1 cellular context compared by ENCODE assay signal in the genomic region with DNA sequence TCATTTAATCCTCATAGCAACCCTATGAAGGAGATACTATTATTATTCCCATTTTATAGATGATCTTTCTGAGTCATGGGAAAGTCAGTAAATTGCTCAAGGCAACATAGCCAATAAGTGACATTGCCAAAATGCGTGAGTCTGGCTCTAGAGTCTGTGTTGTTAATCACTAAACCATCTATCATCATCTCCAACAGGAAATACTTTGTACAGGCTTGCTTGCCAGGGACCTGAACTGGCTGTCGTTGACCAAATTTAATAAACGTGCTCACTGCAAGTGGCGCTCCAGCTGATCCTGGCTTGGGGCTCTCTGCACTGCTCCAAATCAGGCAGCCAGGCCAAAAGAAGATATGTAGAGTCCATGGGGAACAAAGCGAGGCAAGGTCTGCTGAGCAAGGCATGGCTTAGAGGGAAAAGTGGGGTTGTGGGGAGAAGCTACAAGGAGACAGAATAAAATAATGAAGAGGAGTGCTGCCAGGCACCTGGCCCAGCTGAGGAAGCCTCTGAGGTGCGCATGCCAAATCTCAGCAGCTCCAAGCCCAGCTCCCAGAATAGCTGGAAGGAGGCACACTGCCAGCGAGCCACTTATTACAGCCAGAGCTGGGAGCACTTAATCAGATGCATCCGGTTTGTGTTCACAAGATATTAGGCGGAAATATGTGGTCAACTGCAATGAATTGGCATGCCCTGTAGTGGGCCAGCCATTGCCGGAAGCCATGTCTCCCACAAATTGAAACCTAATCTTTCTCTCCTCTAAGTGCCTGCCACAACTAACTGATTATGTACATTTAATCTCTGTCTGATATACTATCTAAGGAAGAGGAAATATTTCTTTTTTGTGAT.
TF ChIP-seq lines count a peak whose summit lies in the region.

No MANE protein-coding gene starts in this region.

TF ChIP-seq in IMR-90, 13 proteins besides CTCF, POLR2A, EP300 and RAD21:
- TF ChIP-seq CHD1 (IDR thresholded peaks at IDR 0.05; ENCODE audit: low read depth, low read length) (no peak), NFE2L2 (IDR thresholded peaks at IDR 0.05; ENCODE audit: low read depth, low read length) (no peak), CEBPB (IDR thresholded peaks at IDR 0.05; ENCODE audit: low read depth, low read length) (no peak), MAZ (IDR thresholded peaks at IDR 0.05; ENCODE audit: borderline replicate concordance, low read depth, low read length) (no peak), USF2 (IDR thresholded peaks at IDR 0.05; ENCODE audit: low read depth, low read length) (no peak), RFX5 (IDR thresholded peaks at IDR 0.05; ENCODE audit: low read depth, low read length) (no peak), BHLHE40 (IDR thresholded peaks at IDR 0.05; ENCODE audit: low read depth, low read length) (no peak), RCOR1 (IDR thresholded peaks at IDR 0.05; ENCODE audit: insufficient replicate concordance, low read length) (no peak)
- TF ChIP-seq, protein P1, sequence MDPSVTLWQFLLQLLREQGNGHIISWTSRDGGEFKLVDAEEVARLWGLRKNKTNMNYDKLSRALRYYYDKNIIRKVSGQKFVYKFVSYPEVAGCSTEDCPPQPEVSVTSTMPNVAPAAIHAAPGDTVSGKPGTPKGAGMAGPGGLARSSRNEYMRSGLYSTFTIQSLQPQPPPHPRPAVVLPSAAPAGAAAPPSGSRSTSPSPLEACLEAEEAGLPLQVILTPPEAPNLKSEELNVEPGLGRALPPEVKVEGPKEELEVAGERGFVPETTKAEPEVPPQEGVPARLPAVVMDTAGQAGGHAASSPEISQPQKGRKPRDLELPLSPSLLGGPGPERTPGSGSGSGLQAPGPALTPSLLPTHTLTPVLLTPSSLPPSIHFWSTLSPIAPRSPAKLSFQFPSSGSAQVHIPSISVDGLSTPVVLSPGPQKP (IDR thresholded peaks at IDR 0.05; ENCODE audit: borderline replicate concordance, low read depth, low read length), result no peak
